ENCODE assay signal across 29 cellular contexts in genomic region chr1:13550663-13551062, GRCh38. TPM values are rescaled to one million over a fixed set of nuclear protein-coding genes. Genes with fewer than 3 reads are reported as not detected.
DNase-seq lines count a peak whose midpoint lies in the region; ATAC-seq and TF ChIP-seq lines count a peak whose summit lies in the region.
"Had no signal": no experiment of that assay in that cellular context is flagged by ENCODE, and none has a peak within 500 bp of the region (broad histone marks: within the 10 kb centered on the region; RNA-seq: fewer than 3 reads in every experiment).

No MANE protein-coding gene starts in this region.

- no peak for DNase-seq in RWPE2 (ENCODE audit: low spot score)
- DNase-seq in mesenteric fat pad (ENCODE audit: low spot score) = peak; percentile 6
- peak; percentile 8 for DNase-seq in stromal cell of bone marrow (ENCODE audit: low read depth)
- DNase-seq in DMS114 treated with DMSO at 0.1 percent for 48 hours (lab: John Stamatoyannopoulos, UW; ENCODE audit: unreplicated experiment) = no peak
- no peak for DNase-seq in foreskin fibroblast
- no peak for DNase-seq in superior temporal gyrus (ENCODE audit: extremely low spot score)
- DNase-seq: activated CD4-positive, alpha-beta T cell treated with anti-CD3 and anti-CD28 coated beads for 36 hours; activated CD8-positive, alpha-beta memory T cell treated with anti-CD3 and anti-CD28 coated beads, Interleukin-2, amount 50 U/mL, for 48 hours; activated CD8-positive, alpha-beta T cell treated with anti-CD3 and anti-CD28 coated beads for 36 hours; activated naive CD4-positive, alpha-beta T cell treated with anti-CD3 and anti-CD28 coated beads, Interleukin-2, amount 10 ng/mL, durations not matched to agents 7 days and 5 days; amniotic stem cell; DMS79; GDM1; IMR-90; left colon; NCI-H1048; NCI-H1694 treated with DMSO at 0.1 percent for 48 hours; NCI-H446; NCI-H748 treated with DMSO at 0.1 percent for 48 hours; posterior cingulate gyrus; sigmoid colon; stimulated activated CD4-positive, alpha-beta T cell treated with anti-CD3 and anti-CD28 coated beads, Interleukin-4, amount 100 ng/mL, for 4 hours; SW 1271; transverse colon had no signal

- TF ChIP-seq CTCF in RWPE2 (IDR thresholded peaks at IDR 0.05; ENCODE audit: poor library complexity, severe bottlenecking) (no peak), foreskin fibroblast (IDR thresholded peaks at IDR 0.05; ENCODE audit: low read depth, low read length) (no peak)

- no peaks in the 10 kb centered on the region for H3K4me1 ChIP-seq in RWPE2 (ENCODE audit: insufficient read depth, poor library complexity, severe bottlenecking)
- H3K4me1 ChIP-seq: sigmoid colon, transverse colon had no signal

- H3K9me3 ChIP-seq in RWPE2 (ENCODE audit: severe bottlenecking) = no peaks in the 10 kb centered on the region
- H3K9me3 ChIP-seq: BLaER1, sigmoid colon, transverse colon had no signal

- no peaks in the 10 kb centered on the region for H3K36me3 ChIP-seq in RWPE2 (ENCODE audit: low read depth)
- H3K36me3 ChIP-seq: BLaER1, sigmoid colon, transverse colon had no signal

- no peak overlapping the region for H3K27ac ChIP-seq in RWPE2 (ENCODE audit: poor library complexity, severe bottlenecking)
- H3K27ac ChIP-seq: BLaER1, sigmoid colon, transverse colon had no signal

- H3K4me3 ChIP-seq in RWPE2 (ENCODE audit: severe bottlenecking) (no peak overlapping the region), foreskin fibroblast (ENCODE audit: low read depth in 1 of 2, low read length in 2 of 2) (no peak overlapping the region)
- H3K4me3 ChIP-seq: BLaER1, sigmoid colon, transverse colon had no signal

- no peaks in the 10 kb centered on the region for H3K27me3 ChIP-seq in RWPE2 (ENCODE audit: insufficient read depth, poor library complexity, severe bottlenecking)
- H3K27me3 ChIP-seq: BLaER1, sigmoid colon, transverse colon had no signal

- ATAC-seq in RWPE2 (ENCODE audit: low read depth) = peak; percentile 49; the same call in 1 of the 3 replicates
- peak; percentile 66 for ATAC-seq in esophagus mucosa
- ATAC-seq: activated CD4-positive, alpha-beta T cell treated with anti-CD3 and anti-CD28 coated beads for 36 hours; activated CD8-positive, alpha-beta T cell treated with anti-CD3 and anti-CD28 coated beads for 36 hours; left colon had no signal

RNA-seq across cellular contexts. Expression of gene PDPN, which starts 33.0 kb away (rescaled TPM):
- 19.9 TPM for total RNA-seq in esophagus mucosa
- total RNA-seq in mesenteric fat pad = 66.3 TPM
- total RNA-seq: activated CD4-positive, alpha-beta T cell treated with anti-CD3 and anti-CD28 coated beads for 36 hours; activated CD8-positive, alpha-beta T cell treated with anti-CD3 and anti-CD28 coated beads for 36 hours; activated T-helper 1 cell treated with anti-CD3 and anti-CD28 coated beads, Interleukin-12 subunit alpha, Interleukin-12 subunit beta, Interleukin-2, Interleukin-4 antibody, amounts not matched to agents 30 ng/mL and 10 ng/mL and 1 ng/mL, durations not matched to agents 14 hours and 24 hours and 36 hours; IMR-90 had no signal

RNA-seq across cellular contexts. Expression of gene LRRC38, which starts 36.9 kb away (rescaled TPM):
- not detected for total RNA-seq in esophagus mucosa
- not detected for total RNA-seq in mesenteric fat pad
- total RNA-seq: activated CD4-positive, alpha-beta T cell treated with anti-CD3 and anti-CD28 coated beads for 36 hours; activated CD8-positive, alpha-beta T cell treated with anti-CD3 and anti-CD28 coated beads for 36 hours; activated T-helper 1 cell treated with anti-CD3 and anti-CD28 coated beads, Interleukin-12 subunit alpha, Interleukin-12 subunit beta, Interleukin-2, Interleukin-4 antibody, amounts not matched to agents 30 ng/mL and 10 ng/mL and 1 ng/mL, durations not matched to agents 14 hours and 24 hours and 36 hours; chondrocyte; frontal cortex; IMR-90; left colon; sigmoid colon; transverse colon had no signal

Comparison
In these comparisons a context has a peak if more than half of its experiments do, and no peak if none do; other contexts are left out.
1. DNase-seq: peak in mesenteric fat pad (single experiment) and stromal cell of bone marrow (single experiment); none in RWPE2 (single experiment), DMS114 treated with DMSO at 0.1 percent for 48 hours (single experiment), foreskin fibroblast (0 of 2) and superior temporal gyrus (single experiment).